18 cellular contexts compared by ENCODE assay signal in genomic region chr3:171251842-171252241, GRCh38.
DNase-seq lines count a peak whose midpoint lies in the region; ATAC-seq lines count a peak whose summit lies in the region.
"Had no signal": no experiment of that assay in that cellular context is flagged by ENCODE, and none has a peak within 500 bp of the region (broad histone marks: within the 10 kb centered on the region; RNA-seq: fewer than 3 reads in every experiment).

No MANE protein-coding gene starts in this region.

- no peaks in the 10 kb centered on the region for H3K36me3 Mint-ChIP-seq in activated T-helper 17 cell treated with anti-CD3 and anti-CD28 coated beads, Interleukin-2, amount 50 U/mL, for 72 hours (ENCODE audit: low read depth)
- H3K36me3 Mint-ChIP-seq: neural progenitor cell had no signal

- H3K27me3 Mint-ChIP-seq in activated T-helper 17 cell treated with anti-CD3 and anti-CD28 coated beads, Interleukin-2, amount 50 U/mL, for 72 hours = no peaks in the 10 kb centered on the region

- ATAC-seq in activated T-helper 17 cell treated with anti-CD3 and anti-CD28 coated beads, Interleukin-2, amount 50 U/mL, for 72 hours (replicated peaks) = no peak
- no peak for ATAC-seq in HG02840 (IDR thresholded peaks at IDR 0.05; ENCODE audit: low FRiP score, unreplicated experiment)
- no peak for ATAC-seq in HG02678 (IDR thresholded peaks at IDR 0.05; ENCODE audit: unreplicated experiment)
- no peak for ATAC-seq in HG03432 (IDR thresholded peaks at IDR 0.05; ENCODE audit: unreplicated experiment)
- ATAC-seq: Panc1, psoas muscle had no signal

- H3K27ac Mint-ChIP-seq in activated T-helper 17 cell treated with anti-CD3 and anti-CD28 coated beads, Interleukin-2, amount 50 U/mL, for 72 hours = peak overlapping the region; percentile 64
- H3K27ac Mint-ChIP-seq: H9, neural progenitor cell had no signal

- no peaks in the 10 kb centered on the region for H3K9me3 Mint-ChIP-seq in activated T-helper 17 cell treated with anti-CD3 and anti-CD28 coated beads, Interleukin-2, amount 50 U/mL, for 72 hours
- H3K9me3 Mint-ChIP-seq: H9, neural progenitor cell had no signal

- peaks cover 56% of the 10 kb centered on the region for H3K4me1 Mint-ChIP-seq in activated T-helper 17 cell treated with anti-CD3 and anti-CD28 coated beads, Interleukin-2, amount 50 U/mL, for 72 hours

- peak; percentile 26 for DNase-seq in stimulated activated CD4-positive, alpha-beta T cell treated with anti-CD3 and anti-CD28 coated beads, Interleukin-15, amount 100 ng/mL, for 24 hours
- DNase-seq in stimulated activated CD4-positive, alpha-beta T cell treated with anti-CD3 and anti-CD28 coated beads, Interleukin-12 subunit alpha, Interleukin-12 subunit beta, amount 100 ng/mL, for 4 hours = no peak
- peak; percentile 38 for DNase-seq in NOMO-1 treated with dmso at 0.1 percent for 144 hours (lab: John Stamatoyannopoulos, UW; ENCODE audit: unreplicated experiment)
- DNase-seq: activated effector memory CD4-positive, alpha-beta T cell treated with anti-CD3 and anti-CD28 coated beads, Interleukin-2, amount 50 U/mL, for 16 hours; H9; kidney glomerular epithelial cell; NCI-H1092 treated with DMSO at 0.1 percent for 48 hours; NCI-H526 treated with DMSO at 0.1 percent for 48 hours; psoas muscle; stimulated activated CD4-positive, alpha-beta T cell treated with anti-CD3 and anti-CD28 coated beads, Interleukin-4, amount 100 ng/mL, for 24 hours; substantia nigra; uterus had no signal

- peak overlapping the region; percentile 58 for H3K4me3 Mint-ChIP-seq in activated T-helper 17 cell treated with anti-CD3 and anti-CD28 coated beads, Interleukin-2, amount 50 U/mL, for 72 hours
- H3K4me3 Mint-ChIP-seq: H9, neural progenitor cell had no signal
